Comparison of ENCODE assay signal across 10 cellular contexts in genomic region chr1:90836345-90836679, GRCh38.
A peak's percentile ranks its signal among the peaks of the same experiment; 100 is the strongest.
DNase-seq lines count a peak whose midpoint lies in the region; ATAC-seq and TF ChIP-seq lines count a peak whose summit lies in the region.
"Had no signal": no experiment of that assay in that cellular context is flagged by ENCODE, and none has a peak within 500 bp of the region (broad histone marks: within the 10 kb centered on the region; RNA-seq: fewer than 3 reads in every experiment).

No MANE protein-coding gene starts in this region.

- H3K36me3 ChIP-seq in tibial nerve = no peaks in the 10 kb centered on the region

- H3K27ac ChIP-seq in tibial nerve = no peak overlapping the region

- H3K9me3 Mint-ChIP-seq in activated CD4-positive, alpha-beta T cell treated with anti-CD3 and anti-CD28 coated beads, Interleukin-2, amount 10 ng/mL, durations not matched to agents 24 days and 14 days = peaks cover 20% of the 10 kb centered on the region
- H3K9me3 Mint-ChIP-seq in endothelial cell (ENCODE audit: unreplicated experiment) = no peaks in the 10 kb centered on the region
- peaks cover 0 to 8% (median 3%) of the 10 kb centered on the region in 7 donors for H3K9me3 Mint-ChIP-seq in naive B cell
- no peaks in the 10 kb centered on the region for H3K9me3 Mint-ChIP-seq in activated naive CD4-positive, alpha-beta T cell treated with anti-CD3 and anti-CD28 coated beads, Interleukin-2, amount 10 ng/mL, durations not matched to agents 7 days and 5 days

- peaks cover 0 to 80% of the 10 kb centered on the region in 2 donors for H3K27me3 ChIP-seq in tibial nerve

- no peak overlapping the region for H3K27ac Mint-ChIP-seq in activated CD4-positive, alpha-beta T cell treated with anti-CD3 and anti-CD28 coated beads, Interleukin-2, amount 10 ng/mL, durations not matched to agents 24 days and 14 days
- peak overlapping the region; percentile 25 for H3K27ac Mint-ChIP-seq in endothelial cell (ENCODE audit: unreplicated experiment)
- peak overlapping the region in 1 of 6 donors; percentile 49 for H3K27ac Mint-ChIP-seq in naive B cell
- H3K27ac Mint-ChIP-seq in activated naive CD4-positive, alpha-beta T cell treated with anti-CD3 and anti-CD28 coated beads, Interleukin-2, amount 10 ng/mL, durations not matched to agents 7 days and 5 days = no peak overlapping the region

- peak overlapping the region; percentile 21 to 49 (median 34) for H3K4me3 ChIP-seq in tibial nerve

- peaks cover 11% of the 10 kb centered on the region for H3K4me1 Mint-ChIP-seq in activated CD4-positive, alpha-beta T cell treated with anti-CD3 and anti-CD28 coated beads, Interleukin-2, amount 10 ng/mL, durations not matched to agents 24 days and 14 days
- H3K4me1 Mint-ChIP-seq in endothelial cell (ENCODE audit: unreplicated experiment) = peaks cover 24% of the 10 kb centered on the region
- peaks cover 22 to 44% (median 33%) of the 10 kb centered on the region in 3 donors for H3K4me1 Mint-ChIP-seq in naive B cell
- H3K4me1 Mint-ChIP-seq in activated naive CD4-positive, alpha-beta T cell treated with anti-CD3 and anti-CD28 coated beads, Interleukin-2, amount 10 ng/mL, durations not matched to agents 7 days and 5 days = peaks cover 7% of the 10 kb centered on the region

- H3K4me3 Mint-ChIP-seq in activated CD4-positive, alpha-beta T cell treated with anti-CD3 and anti-CD28 coated beads, Interleukin-2, amount 10 ng/mL, durations not matched to agents 24 days and 14 days = peak overlapping the region; percentile 3
- H3K4me3 Mint-ChIP-seq in endothelial cell (ENCODE audit: unreplicated experiment) (peak overlapping the region; percentile 43), naive B cell (peak overlapping the region; percentile 10 to 80 (median 62))
- H3K4me3 Mint-ChIP-seq in activated naive CD4-positive, alpha-beta T cell treated with anti-CD3 and anti-CD28 coated beads, Interleukin-2, amount 10 ng/mL, durations not matched to agents 7 days and 5 days = no peak overlapping the region

- peak in 1 of 2 donors; percentile 10 for ATAC-seq in naive B cell (ENCODE audit: low read depth in 2 of 2)

- no peaks in the 10 kb centered on the region for H3K9me3 ChIP-seq in tibial nerve

- peaks cover 0 to 22% (median 12%) of the 10 kb centered on the region in 4 donors for H3K4me1 ChIP-seq in tibial nerve

- H3K36me3 Mint-ChIP-seq in activated CD4-positive, alpha-beta T cell treated with anti-CD3 and anti-CD28 coated beads, Interleukin-2, amount 10 ng/mL, durations not matched to agents 24 days and 14 days (ENCODE audit: low read depth) = no peaks in the 10 kb centered on the region
- H3K36me3 Mint-ChIP-seq in endothelial cell (ENCODE audit: low read depth, unreplicated experiment) (peaks cover 6% of the 10 kb centered on the region), naive B cell (peaks cover 0 to 5% of the 10 kb centered on the region in 2 donors)
- H3K36me3 Mint-ChIP-seq in activated naive CD4-positive, alpha-beta T cell treated with anti-CD3 and anti-CD28 coated beads, Interleukin-2, amount 10 ng/mL, durations not matched to agents 7 days and 5 days = no peaks in the 10 kb centered on the region

- no peak for TF ChIP-seq POLR2A in tibial nerve (IDR thresholded peaks at IDR 0.05)

- WGBS in tibial nerve, 2 donors = 18 to 23% methylated on average over 8 of the region's 8 CpGs

- intact Hi-C loops in activated CD4-positive, alpha-beta T cell treated with anti-CD3 and anti-CD28 coated beads, Interleukin-2, amount 10 ng/mL, durations not matched to agents 24 days and 14 days (cut with micrococcal nuclease) = no loop called here

- CTCF ChIA-PET in activated naive CD4-positive, alpha-beta T cell treated with anti-CD3 and anti-CD28 coated beads, Interleukin-2, amount 10 ng/mL, durations not matched to agents 7 days and 5 days (lab: Charles Lee) = no interaction called here

- DNase-seq in activated CD4-positive, alpha-beta T cell treated with anti-CD3 and anti-CD28 coated beads, Interleukin-2, amount 10 ng/mL, durations not matched to agents 24 days and 14 days = no peak
- DNase-seq in activated CD4-positive, alpha-beta T cell treated with anti-CD3 and anti-CD28 coated beads for 4 hours = no peak
- peak; percentile 12 for DNase-seq in endothelial cell (ENCODE audit: low spot score)
- peak; percentile 12 for DNase-seq in naive B cell
- no peak for DNase-seq in tibial nerve (ENCODE audit: low spot score in 2 of 2)
- no peak for DNase-seq in COLO668 (lab: John Stamatoyannopoulos, UW; ENCODE audit: unreplicated experiment)
- no peak for DNase-seq in NCI-H2107 (lab: John Stamatoyannopoulos, UW)
- no peak for DNase-seq in activated naive CD4-positive, alpha-beta T cell treated with anti-CD3 and anti-CD28 coated beads, Interleukin-2, amount 10 ng/mL, durations not matched to agents 7 days and 5 days
- DNase-seq: ACHN; activated CD4-positive, alpha-beta T cell treated with anti-CD3 and anti-CD28 coated beads, Interleukin-2, amount 50 U/mL, for 4 hours had no signal

- TF ChIP-seq CTCF in endothelial cell (IDR thresholded peaks at IDR 0.05; ENCODE audit: unreplicated experiment) (no peak), tibial nerve (IDR thresholded peaks at IDR 0.05) (no peak)

- no peak for TF ChIP-seq EP300 in tibial nerve (IDR thresholded peaks at IDR 0.05)

- peaks cover 90% of the 10 kb centered on the region for H3K27me3 Mint-ChIP-seq in activated CD4-positive, alpha-beta T cell treated with anti-CD3 and anti-CD28 coated beads, Interleukin-2, amount 10 ng/mL, durations not matched to agents 24 days and 14 days
- H3K27me3 Mint-ChIP-seq in endothelial cell (ENCODE audit: unreplicated experiment) (peaks cover 22% of the 10 kb centered on the region), naive B cell (peaks cover 80 to 94% (median 91%) of the 10 kb centered on the region in 3 donors)
- peaks cover 95% of the 10 kb centered on the region for H3K27me3 Mint-ChIP-seq in activated naive CD4-positive, alpha-beta T cell treated with anti-CD3 and anti-CD28 coated beads, Interleukin-2, amount 10 ng/mL, durations not matched to agents 7 days and 5 days

Comparison
In these comparisons a context has a peak if more than half of its experiments do, and no peak if none do; other contexts are left out.
1. DNase-seq: peak in endothelial cell (single experiment) and naive B cell (single experiment); none in activated CD4-positive, alpha-beta T cell treated with anti-CD3 and anti-CD28 coated beads, Interleukin-2, amount 10 ng/mL, durations not matched to agents 24 days and 14 days (single experiment), activated CD4-positive, alpha-beta T cell treated with anti-CD3 and anti-CD28 coated beads for 4 hours (0 of 2), tibial nerve (0 of 2), COLO668 (single experiment), NCI-H2107 (single experiment) and activated naive CD4-positive, alpha-beta T cell treated with anti-CD3 and anti-CD28 coated beads, Interleukin-2, amount 10 ng/mL, durations not matched to agents 7 days and 5 days (single experiment).